ENCODE assay signal across 8 cellular contexts in the genomic region with DNA sequence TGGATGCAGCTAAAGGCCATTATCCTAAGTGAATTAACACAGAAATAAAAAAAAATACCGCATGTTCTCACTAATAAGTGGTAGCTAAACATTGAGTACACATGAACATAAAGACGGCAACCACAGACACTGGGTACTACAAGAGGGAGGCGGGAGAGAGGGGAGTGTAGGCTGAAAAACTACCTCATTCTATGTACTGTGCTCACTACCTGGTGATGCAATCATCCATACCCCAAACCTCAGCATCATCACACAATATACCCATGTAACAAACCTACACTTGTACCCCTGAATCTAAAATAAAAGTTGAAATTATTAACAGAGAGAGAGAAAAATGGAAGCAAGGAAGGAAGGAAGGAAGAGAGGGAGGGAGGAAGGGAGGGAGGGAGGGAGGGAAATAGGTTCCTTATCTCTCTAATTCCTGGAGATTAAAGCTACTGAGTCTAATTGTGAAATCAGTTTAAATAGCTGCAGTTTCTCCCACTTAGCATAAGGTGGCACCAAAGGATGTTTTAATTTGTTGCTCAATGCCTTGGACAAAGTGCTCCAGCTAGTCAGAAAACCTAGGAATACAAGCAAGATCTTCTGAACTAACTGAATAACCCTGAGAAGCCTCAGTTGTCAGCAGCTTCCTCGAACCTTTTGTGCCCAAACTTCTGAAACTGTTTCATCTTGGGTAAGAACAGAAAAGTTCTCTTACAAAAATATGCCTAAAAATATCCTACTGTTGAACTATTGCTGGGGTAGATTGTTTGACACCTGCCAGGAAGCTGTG.
DNase-seq lines count a peak whose midpoint lies in the region; ATAC-seq and TF ChIP-seq lines count a peak whose summit lies in the region.

No MANE protein-coding gene starts in this region.

- H3K27me3 Mint-ChIP-seq in HFFc6 (ENCODE audit: insufficient read depth) (peaks cover 12% of the 10 kb centered on the region), nephron (ENCODE audit: low read depth) (peaks cover 4% of the 10 kb centered on the region)
- H3K27me3 Mint-ChIP-seq in activated naive CD4-positive, alpha-beta T cell treated with anti-CD3 and anti-CD28 coated beads for 36 hours (ENCODE audit: low read depth), result no peaks in the 10 kb centered on the region

- H3K27ac Mint-ChIP-seq in HFFc6 (no peak overlapping the region), nephron (no peak overlapping the region)
- no peak overlapping the region for H3K27ac Mint-ChIP-seq in activated naive CD4-positive, alpha-beta T cell treated with anti-CD3 and anti-CD28 coated beads for 36 hours

- H3K9me3 Mint-ChIP-seq in HFFc6 (no peaks in the 10 kb centered on the region), nephron (no peaks in the 10 kb centered on the region)
- no peaks in the 10 kb centered on the region for H3K9me3 Mint-ChIP-seq in activated naive CD4-positive, alpha-beta T cell treated with anti-CD3 and anti-CD28 coated beads for 36 hours

- no peak overlapping the region for H3K4me3 ChIP-seq in NB4 (ENCODE audit: low read depth, low read length)

- CTCF ChIA-PET in activated naive CD4-positive, alpha-beta T cell treated with anti-CD3 and anti-CD28 coated beads for 36 hours (lab: Charles Lee), result interaction anchor here (0.6 to 3.6 kb wide), 29 partner anchors 9 to 409 kb away, joined by 3 to 13 read pairs (median 3); no protein-coding TSS in a partner anchor

- H3K36me3 Mint-ChIP-seq in HFFc6 (ENCODE audit: low read depth) (no peaks in the 10 kb centered on the region), nephron (ENCODE audit: low read depth) (no peaks in the 10 kb centered on the region)
- H3K36me3 Mint-ChIP-seq in activated naive CD4-positive, alpha-beta T cell treated with anti-CD3 and anti-CD28 coated beads for 36 hours (ENCODE audit: low read depth), result no peaks in the 10 kb centered on the region

- TF ChIP-seq CTCF in HFFc6 (IDR thresholded peaks at IDR 0.05) (peak; percentile 77), NB4 (IDR thresholded peaks at IDR 0.05; ENCODE audit: low read depth, low read length) (peak; percentile 54), nephron (IDR thresholded peaks at IDR 0.05; ENCODE audit: unreplicated experiment in 3 of 3) (peak; percentile 59 to 68 (median 68))

- no peak for DNase-seq in Right ventricle myocardium inferior (ENCODE audit: missing footprints)
- DNase-seq in cardiac septum (ENCODE audit: low spot score), result no peak
- peak; percentile 69 for DNase-seq in HFFc6
- peak; percentile 81 for DNase-seq in NB4 (ENCODE audit: low read depth)
- DNase-seq in SHP77 (lab: John Stamatoyannopoulos, UW), result peak; percentile 49 to 68
- DNase-seq in activated naive CD4-positive, alpha-beta T cell treated with anti-CD3 and anti-CD28 coated beads for 36 hours, result no peak

- TF ChIP-seq POLR2A in NB4 (IDR thresholded peaks at IDR 0.05; ENCODE audit: extremely low read depth, insufficient read length), result no peak

- ATAC-seq in Right ventricle myocardium inferior (peak; percentile 86), esophagus mucosa (peak; percentile 70)

- intact Hi-C loops in Right ventricle myocardium inferior (cut with DNase I) (loop anchor here (2.0 kb wide), 1 partner anchor 123 kb away; no protein-coding TSS in a partner anchor), cardiac septum (cut with DNase I) (loop anchor here (1.0 to 5.0 kb wide), 2 partner anchors 78 to 123 kb away; a partner anchor contains a TSS)
- intact Hi-C loops in activated naive CD4-positive, alpha-beta T cell treated with anti-CD3 and anti-CD28 coated beads for 36 hours (cut with micrococcal nuclease), result loop anchor here (1.0 to 10.0 kb wide), 9 partner anchors 80 to 672 kb away; a partner anchor contains a TSS

- no peaks in the 10 kb centered on the region; the same call in 1 of the 2 replicates for H3K4me1 Mint-ChIP-seq in HFFc6 (ENCODE audit: low read depth)
- H3K4me1 Mint-ChIP-seq in nephron, result peaks cover 8% of the 10 kb centered on the region
- H3K4me1 Mint-ChIP-seq in activated naive CD4-positive, alpha-beta T cell treated with anti-CD3 and anti-CD28 coated beads for 36 hours (ENCODE audit: low read depth), result peaks cover 8% of the 10 kb centered on the region

- H3K4me3 Mint-ChIP-seq in HFFc6 (no peak overlapping the region), nephron (no peak overlapping the region)
- H3K4me3 Mint-ChIP-seq in activated naive CD4-positive, alpha-beta T cell treated with anti-CD3 and anti-CD28 coated beads for 36 hours, result no peak overlapping the region

Comparison
In these comparisons a context has a peak if more than half of its experiments do, and no peak if none do; other contexts are left out.
1. DNase-seq: peak in HFFc6 (single experiment), NB4 (single experiment) and SHP77 (2 of 2); none in Right ventricle myocardium inferior (single experiment), cardiac septum (single experiment) and activated naive CD4-positive, alpha-beta T cell treated with anti-CD3 and anti-CD28 coated beads for 36 hours (single experiment).
2. Peak in every context shown above with its lines, with median percentiles within 50 percentile points of each other: CTCF ChIP-seq.